ENCODE assay signal across 1 cellular context in genomic region chr20:34888468-34888867, GRCh38.
A peak's percentile ranks its signal among the peaks of the same experiment; 100 is the strongest.
TF ChIP-seq lines count a peak whose summit lies in the region.

No MANE protein-coding gene starts in this region.

TF ChIP-seq in K562, 482 proteins besides CTCF, POLR2A, EP300 and RAD21 (continued from another document and continues in another):
- TF ChIP-seq ZBTB12 (CRISPR knock-in tag; IDR thresholded peaks at IDR 0.05), result no peak
- no peak for TF ChIP-seq CREB1 (IDR thresholded peaks at IDR 0.05)
- TF ChIP-seq CREB1 (CRISPR knock-in tag; IDR thresholded peaks at IDR 0.05), result no peak
- TF ChIP-seq ZBTB2 (IDR thresholded peaks at IDR 0.05), result peak; percentile 41; the same call in 1 of the 2 replicates
- TF ChIP-seq EHMT2 (IDR thresholded peaks at IDR 0.05), result peak; percentile 49; the same call in 1 of the 2 replicates
- no peak for TF ChIP-seq ZNF197 (CRISPR knock-in tag; IDR thresholded peaks at IDR 0.05; ENCODE audit: low read depth)
- no peak for TF ChIP-seq HMG20A (CRISPR knock-in tag; conservative IDR thresholded peaks at IDR 0.05)
- TF ChIP-seq NR2C1 (IDR thresholded peaks at IDR 0.05), result no peak
- TF ChIP-seq NR2C1 (tag; IDR thresholded peaks at IDR 0.05), result no peak
- TF ChIP-seq NUFIP1 (IDR thresholded peaks at IDR 0.05; ENCODE audit: partially characterized antibody), result no peak
- TF ChIP-seq HDAC2 (IDR thresholded peaks at IDR 0.05), result peak; percentile 55; the same call in 1 of the 2 replicates
- no peak for TF ChIP-seq ZNF785 (CRISPR knock-in tag; IDR thresholded peaks at IDR 0.05)
- TF ChIP-seq ATF1 (CRISPR knock-in tag; IDR thresholded peaks at IDR 0.05), result no peak
- TF ChIP-seq ATF1 (tag; IDR thresholded peaks at IDR 0.05), result no peak; the same call in 1 of the 2 replicates
- no peak for TF ChIP-seq SNRNP70 (optimal IDR thresholded peaks at IDR 0.05; ENCODE audit: low read depth, low read length)
- TF ChIP-seq CBX1 (IDR thresholded peaks at IDR 0.05; ENCODE audit: low read depth), result no peak
- TF ChIP-seq MAX (CRISPR knock-in tag; IDR thresholded peaks at IDR 0.05), result no peak
- no peak for TF ChIP-seq THAP7 (CRISPR knock-in tag; IDR thresholded peaks at IDR 0.05)
- TF ChIP-seq SMARCA5 (IDR thresholded peaks at IDR 0.05), result no peak
- TF ChIP-seq ARID1B (IDR thresholded peaks at IDR 0.05), result peak; percentile 96
- TF ChIP-seq SMARCE1 (IDR thresholded peaks at IDR 0.05), result peak; percentile 90
- no peak for TF ChIP-seq ARHGAP35 (IDR thresholded peaks at IDR 0.05; ENCODE audit: partially characterized antibody)
- TF ChIP-seq FOXO4 (CRISPR knock-in tag; IDR thresholded peaks at IDR 0.05), result no peak
- TF ChIP-seq ZNF561 (CRISPR knock-in tag; conservative IDR thresholded peaks at IDR 0.05), result no peak
- peak; percentile 84 for TF ChIP-seq NCOR1 (IDR thresholded peaks at IDR 0.05)
- TF ChIP-seq ZNF133 (CRISPR knock-in tag; IDR thresholded peaks at IDR 0.05), result no peak
- no peak for TF ChIP-seq NR2F6 (CRISPR knock-in tag; IDR thresholded peaks at IDR 0.05)
- no peak for TF ChIP-seq SIX5 (IDR thresholded peaks at IDR 0.05; ENCODE audit: borderline replicate concordance in 1 of 2, insufficient read depth in 1 of 2, low read depth in 1 of 2, low read length in 2 of 2)
- TF ChIP-seq ZNF318 (IDR thresholded peaks at IDR 0.05; ENCODE audit: borderline replicate concordance in 1 of 2, low read depth in 1 of 2), result no peak
- TF ChIP-seq FUS (optimal IDR thresholded peaks at IDR 0.05; ENCODE audit: low read depth, low read length), result no peak
- no peak for TF ChIP-seq MAZ (CRISPR knock-in tag; conservative IDR thresholded peaks at IDR 0.05 in 1 of 2, IDR thresholded peaks at IDR 0.05 in 1 of 2)
- no peak for TF ChIP-seq ZNF124 (CRISPR knock-in tag; IDR thresholded peaks at IDR 0.05)
- TF ChIP-seq MITF (IDR thresholded peaks at IDR 0.05), result no peak
- no peak for TF ChIP-seq ZNF140 (CRISPR knock-in tag; IDR thresholded peaks at IDR 0.05)
- no peak for TF ChIP-seq KAT7 (CRISPR knock-in tag; IDR thresholded peaks at IDR 0.05; ENCODE audit: borderline replicate concordance)
- TF ChIP-seq ZKSCAN8 (CRISPR knock-in tag; IDR thresholded peaks at IDR 0.05), result 0 out of 2 replicates have a peak, but pooled peaks have one; percentile 43
- no peak for TF ChIP-seq ZFPM2 (CRISPR knock-in tag; IDR thresholded peaks at IDR 0.05)
- TF ChIP-seq CEBPG (CRISPR knock-in tag; IDR thresholded peaks at IDR 0.05), result no peak
- TF ChIP-seq CEBPG (tag; conservative IDR thresholded peaks at IDR 0.05 in 1 of 2, IDR thresholded peaks at IDR 0.05 in 1 of 2), result no peak
- no peak for TF ChIP-seq KAT8 (IDR thresholded peaks at IDR 0.05; ENCODE audit: low read depth)
- no peak; a peak in 1 of 6 replicates for TF ChIP-seq ZBTB11 (CRISPR knock-in tag; IDR thresholded peaks at IDR 0.05)
- no peak for TF ChIP-seq ZNF766 (CRISPR knock-in tag; conservative IDR thresholded peaks at IDR 0.05)
- TF ChIP-seq L3MBTL2 (IDR thresholded peaks at IDR 0.05), result peak; percentile 37; the same call in 1 of the 2 replicates
- no peak for TF ChIP-seq MCM2 (IDR thresholded peaks at IDR 0.05; ENCODE audit: low read depth)
- TF ChIP-seq TRIM28 (IDR thresholded peaks at IDR 0.05), result peak; percentile 98
- TF ChIP-seq TAF7 (tag; IDR thresholded peaks at IDR 0.05), result no peak
- no peak for TF ChIP-seq HIVEP1 (CRISPR knock-in tag; IDR thresholded peaks at IDR 0.05)
- TF ChIP-seq SIRT6 (IDR thresholded peaks at IDR 0.05; ENCODE audit: low read depth, low read length), result no peak
- TF ChIP-seq FIP1L1 (IDR thresholded peaks at IDR 0.05; ENCODE audit: low read depth, low read length, poor library complexity, severe bottlenecking), result no peak
- no peak for TF ChIP-seq RBM17 (IDR thresholded peaks at IDR 0.05; ENCODE audit: borderline replicate concordance, low read depth, low read length)
- no peak for TF ChIP-seq KLF6 (CRISPR knock-in tag; IDR thresholded peaks at IDR 0.05; ENCODE audit: borderline replicate concordance)
- no peak for TF ChIP-seq CHD4 (IDR thresholded peaks at IDR 0.05; ENCODE audit: insufficient read depth, insufficient replicate concordance, low read depth, low read length, poor library complexity, severe bottlenecking)
- TF ChIP-seq LARP7 (IDR thresholded peaks at IDR 0.05), result no peak
- no peak for TF ChIP-seq SRSF9 (IDR thresholded peaks at IDR 0.05; ENCODE audit: borderline replicate concordance, low read depth, low read length)
- no peak for TF ChIP-seq MTF1 (CRISPR knock-in tag; IDR thresholded peaks at IDR 0.05; ENCODE audit: borderline replicate concordance)
